Comparison of ENCODE assay signal across 12 cellular contexts in genomic region chr11:61682093-61682732, GRCh38. TPM values are rescaled to one million over a fixed set of nuclear protein-coding genes. Genes with fewer than 3 reads are reported as not detected.
A peak's percentile ranks its signal among the peaks of the same experiment; 100 is the strongest.
DNase-seq lines count a peak whose midpoint lies in the region; ATAC-seq, FAIRE-seq and TF ChIP-seq lines count a peak whose summit lies in the region.
"Had no signal": no experiment of that assay in that cellular context is flagged by ENCODE, and none has a peak within 500 bp of the region (broad histone marks: within the 10 kb centered on the region; RNA-seq: fewer than 3 reads in every experiment).

No MANE protein-coding gene starts in this region.

- CTCF ChIA-PET in H1 (lab: Charles Lee; ENCODE audit: partially characterized antibody), result interaction anchor here (0.5 to 4.4 kb wide), 13 partner anchors 8 to 402 kb away, joined by 3 to 46 read pairs (median 3); no protein-coding TSS in a partner anchor

- no peak overlapping the region for H4K8ac ChIP-seq in H1 (ENCODE audit: extremely low read depth, insufficient read depth, low read length)

- H2BK12ac ChIP-seq in H1 (ENCODE audit: low read depth, low read length), result peak overlapping the region; percentile 23; the same call in 1 of the 2 replicates

- no peaks in the 10 kb centered on the region for H3K79me1 ChIP-seq in H1 (ENCODE audit: low read depth, low read length)

- DNase-seq in COR-L47 (lab: John Stamatoyannopoulos, UW) (peak; percentile 30), NCI-H2029 (lab: John Stamatoyannopoulos, UW) (peak; percentile 52), H1 (ENCODE audit: low read depth in 1 of 2, low spot score in 2 of 2) (no peak), MG63 (no peak), NCI-H2227 (lab: John Stamatoyannopoulos, UW; ENCODE audit: unreplicated experiment) (no peak)
- no peak for DNase-seq in stimulated activated CD4-positive, alpha-beta T cell treated with anti-CD3 and anti-CD28 coated beads, Interleukin-12 subunit alpha, Interleukin-12 subunit beta, amount 100 ng/mL, for 4 hours
- DNase-seq: nephron progenitor cell had no signal

- H4K5ac ChIP-seq in H1 (ENCODE audit: insufficient read length, low read depth, low read length), result no peak overlapping the region

- no peak overlapping the region for H3K4me2 ChIP-seq in H1 (ENCODE audit: insufficient read depth in 1 of 2, low read depth in 2 of 2, low read length in 2 of 2)

- no peak overlapping the region for H2BK120ac ChIP-seq in H1 (replicated peaks; ENCODE audit: low read depth, low read length)

- H3K27ac ChIP-seq in H1 (ENCODE audit: low read depth, low read length) (no peak overlapping the region), mucosa of rectum (ENCODE audit: low read depth in 2 of 2, low read length in 2 of 2) (peak overlapping the region; percentile 71 to 75)
- H3K27ac ChIP-seq: thyroid gland had no signal

- no peak overlapping the region for H3K18ac ChIP-seq in H1 (ENCODE audit: extremely low read depth, low read length)

- H3K9ac ChIP-seq in H1 (replicated peaks in 1 of 4; ENCODE audit: extremely low read depth in 1 of 4, low read depth in 3 of 4, low read length in 3 of 4) (no peak overlapping the region), mucosa of rectum (ENCODE audit: low read depth in 1 of 2, low read length in 2 of 2) (peak overlapping the region in 1 of 2 donors; percentile 52)

- no peak overlapping the region for H4K91ac ChIP-seq in H1 (replicated peaks; ENCODE audit: insufficient read length, low read length)

- H4K20me1 ChIP-seq in H1 (replicated peaks in 1 of 2; ENCODE audit: control insufficient read depth in 1 of 2, insufficient read depth in 2 of 2, low read length in 2 of 2), result no peaks in the 10 kb centered on the region

- H3K56ac ChIP-seq in H1 (replicated peaks; ENCODE audit: insufficient read length, low read depth, low read length), result no peak overlapping the region

- H2BK5ac ChIP-seq in H1 (ENCODE audit: low read depth, low read length), result no peak overlapping the region

- H3K4ac ChIP-seq in H1 (replicated peaks; ENCODE audit: insufficient read length, low read depth, low read length), result no peak overlapping the region

- no peaks in the 10 kb centered on the region for H3K79me2 ChIP-seq in H1 (ENCODE audit: control insufficient read depth in 1 of 2, insufficient read depth in 2 of 2, low read length in 2 of 2)

- H3K36me3 ChIP-seq in H1 (ENCODE audit: control insufficient read depth in 2 of 4, insufficient read depth in 4 of 4, low read length in 3 of 4), result no peaks in the 10 kb centered on the region
- H3K36me3 ChIP-seq in mucosa of rectum (ENCODE audit: control insufficient read depth in 2 of 2, insufficient read depth in 2 of 2, low read length in 2 of 2), result no peaks in the 10 kb centered on the region
- no peaks in the 10 kb centered on the region; the same call in 1 of the 2 replicates for H3K36me3 ChIP-seq in MG63
- H3K36me3 ChIP-seq: thyroid gland had no signal

- H2BK15ac ChIP-seq in H1 (ENCODE audit: low read length), result no peak overlapping the region; the same call in 1 of the 2 replicates

- H2AK5ac ChIP-seq in H1 (ENCODE audit: low read depth, low read length), result no peak overlapping the region

- no peak for TF ChIP-seq CTCF in H1 (IDR thresholded peaks at IDR 0.05; ENCODE audit: control extremely low read depth in 1 of 3, insufficient read depth in 1 of 3, low read depth in 1 of 3, low read length in 3 of 3)

- TF ChIP-seq RAD21 in H1 (IDR thresholded peaks at IDR 0.05 in 1 of 2, conservative IDR thresholded peaks at IDR 0.05 in 1 of 2; ENCODE audit: low read depth in 2 of 2, low read length in 2 of 2), result no peak

- no peak for TF ChIP-seq POLR2A in H1 (IDR thresholded peaks at IDR 0.05; ENCODE audit: control extremely low read depth in 1 of 2, low read depth in 2 of 2, low read length in 2 of 2)

- no peak for FAIRE-seq in H1 (lab: Jason Lieb, UNC)
- FAIRE-seq: GM18507, TTC549 had no signal

- no peak for TF ChIP-seq EP300 in H1 (IDR thresholded peaks at IDR 0.05; ENCODE audit: borderline replicate concordance in 1 of 2, low read depth in 2 of 2, low read length in 2 of 2)

- POLR2A ChIA-PET in H1 (lab: Charles Lee; ENCODE audit: partially characterized antibody), result interaction anchor here (0.8 to 2.9 kb wide), 2 partner anchors 8 to 10 kb away, joined by 3 to 6 read pairs; no protein-coding TSS in a partner anchor

- H3K23ac ChIP-seq in H1 (ENCODE audit: insufficient read length), result no peak overlapping the region

- H3K27me3 ChIP-seq in H1 (replicated peaks in 1 of 4; ENCODE audit: control insufficient read depth in 3 of 4, extremely low read depth in 1 of 4, insufficient read depth in 3 of 4, low read length in 3 of 4) (peaks cover 0 to 19% (median 12%) of the 10 kb centered on the region in 4 experiments; a peak in 5 of 7 replicates), mucosa of rectum (ENCODE audit: control insufficient read depth in 2 of 2, insufficient read depth in 2 of 2, low read length in 2 of 2) (no peaks in the 10 kb centered on the region), MG63 (no peaks in the 10 kb centered on the region; the same call in 1 of the 2 replicates)
- H3K27me3 ChIP-seq: thyroid gland had no signal

- H3K4me1 ChIP-seq in H1 (replicated peaks in 1 of 4; ENCODE audit: control insufficient read depth in 3 of 4, insufficient read depth in 4 of 4, low read length in 3 of 4) (peaks cover 0 to 12% (median 4%) of the 10 kb centered on the region in 4 experiments; a peak in 5 of 7 replicates), mucosa of rectum (ENCODE audit: control insufficient read depth in 2 of 2, insufficient read depth in 2 of 2, low read length in 2 of 2) (peaks cover 40 to 46% of the 10 kb centered on the region in 2 donors)

- H3K23me2 ChIP-seq in H1 (ENCODE audit: low read depth, low read length), result peaks cover 2% of the 10 kb centered on the region; the same call in 1 of the 2 replicates

- H3K9me3 ChIP-seq in H1 (ENCODE audit: insufficient read depth in 2 of 2, low read depth in 1 of 2, low read length in 1 of 2), result no peaks in the 10 kb centered on the region
- H3K9me3 ChIP-seq in mucosa of rectum (ENCODE audit: control insufficient read depth in 2 of 2, low read length in 2 of 2), result no peaks in the 10 kb centered on the region
- H3K9me3 ChIP-seq in MG63, result no peaks in the 10 kb centered on the region
- H3K9me3 ChIP-seq: thyroid gland had no signal

- no peak for ATAC-seq in HG03354 (IDR thresholded peaks at IDR 0.05; ENCODE audit: poor library complexity, severe bottlenecking, unreplicated experiment)

- H3K14ac ChIP-seq in H1 (ENCODE audit: insufficient read length), result no peak overlapping the region

- WGBS in H1 (ENCODE audit: extremely low coverage in 1 of 2, insufficient coverage in 1 of 2, insufficient read length in 1 of 2, insufficient replicate concordance in 2 of 2, low coverage in 1 of 2, low lambda C conversion rate in 2 of 2, missing lambda C conversion rate in 1 of 2), 2 experiments, result 85% methylated on average over 12 of the region's 12 CpGs; no CpG with 5 or more reads in 1 of the 2 experiments

- H2BK20ac ChIP-seq in H1 (ENCODE audit: low read length), result no peak overlapping the region

- no peak overlapping the region for H3K4me3 ChIP-seq in H1 (ENCODE audit: extremely low read depth in 1 of 4, insufficient read depth in 2 of 4, low read depth in 3 of 4, low read length in 4 of 4)
- peak overlapping the region; percentile 1 to 79 for H3K4me3 ChIP-seq in mucosa of rectum (ENCODE audit: low read length in 2 of 2)
- H3K4me3 ChIP-seq in MG63, result no peak overlapping the region
- H3K4me3 ChIP-seq: thyroid gland had no signal

- H2AFZ ChIP-seq in H1 (ENCODE audit: low read length), result no peak overlapping the region

TF ChIP-seq in H1, 55 proteins besides CTCF, POLR2A, EP300 and RAD21 (continues in another document):
- no peak for TF ChIP-seq SIN3A (conservative IDR thresholded peaks at IDR 0.05 in 1 of 2, IDR thresholded peaks at IDR 0.05 in 1 of 2; ENCODE audit: low read depth in 1 of 2, low read length in 2 of 2)
- no peak for TF ChIP-seq TEAD4 (IDR thresholded peaks at IDR 0.05; ENCODE audit: low read depth, low read length)
- no peak for TF ChIP-seq NANOG (IDR thresholded peaks at IDR 0.05; ENCODE audit: insufficient read depth, low read depth, low read length, poor library complexity, severe bottlenecking)
- no peak for TF ChIP-seq KDM1A (IDR thresholded peaks at IDR 0.05; ENCODE audit: borderline replicate concordance, low read length)
- no peak for TF ChIP-seq BACH1 (IDR thresholded peaks at IDR 0.05; ENCODE audit: low read length)
- TF ChIP-seq GTF2F1 (IDR thresholded peaks at IDR 0.05; ENCODE audit: borderline replicate concordance, low read depth, low read length), result no peak
- TF ChIP-seq ASH2L (IDR thresholded peaks at IDR 0.05; ENCODE audit: low read length), result no peak
- TF ChIP-seq KDM5A (IDR thresholded peaks at IDR 0.05; ENCODE audit: low read length), result no peak
- TF ChIP-seq ZNF274 (IDR thresholded peaks at IDR 0.05; ENCODE audit: borderline replicate concordance, extremely low read depth, low read length), result no peak
- TF ChIP-seq BCL11A (IDR thresholded peaks at IDR 0.05; ENCODE audit: low read depth in 2 of 2, low read length in 2 of 2), result no peak
- TF ChIP-seq MAFK (IDR thresholded peaks at IDR 0.05; ENCODE audit: low read depth, low read length), result no peak
- TF ChIP-seq NRF1 (IDR thresholded peaks at IDR 0.05; ENCODE audit: low read depth, low read length), result no peak
- no peak for TF ChIP-seq USF2 (IDR thresholded peaks at IDR 0.05; ENCODE audit: low read length)
- TF ChIP-seq EGR1 (IDR thresholded peaks at IDR 0.05; ENCODE audit: borderline replicate concordance, low read depth, low read length), result no peak

RNA-seq across cellular contexts. Expression of gene DAGLA, which starts 2.0 kb away (rescaled TPM):
- total RNA-seq in H1 (2021; fragmentation: NEBNext Ultra II Directional; extraction: Animal tissue kit (Norgen Biotek cat#: 25700)), result 6.4 and 6.6 TPM in 2 replicates
- 3.6 and 5.3 TPM in 2 replicates for polyA plus RNA-seq in H1 (2011; rRNA removed)
- 2.8 TPM for polyA plus RNA-seq in H1 (2011; cell fraction: cytosol; rRNA removed)
- 10.3 TPM for polyA plus RNA-seq in H1 (2011; cell fraction: nucleus; rRNA removed)
- polyA plus RNA-seq in H1 (2012, experiment 1 of 2), result 3.3 to 5.4 TPM (median 4.5 TPM) in 4 replicates
- 3.2 TPM for polyA plus RNA-seq in H1 (2012, experiment 2 of 2)
- polyA plus RNA-seq in H1 (2013, experiment 1 of 2), result 4.8 TPM
- 5.2 TPM for polyA plus RNA-seq in H1 (2013, experiment 2 of 2)
- 4.6 and 5.2 TPM in 2 replicates for polyA minus RNA-seq in H1 (2011; rRNA and poly(A)+ RNA removed)
- 3.5 TPM for polyA minus RNA-seq in H1 (2011; cell fraction: cytosol; rRNA and poly(A)+ RNA removed)
- polyA minus RNA-seq in H1 (2011; cell fraction: nucleus; rRNA and poly(A)+ RNA removed), result 8.3 TPM
- 1.3 and 1.4 TPM in 2 replicates for total RNA-seq in MG63 (2014; rRNA removed; shearing (Covaris generic); ENCODE audit: low replicate concordance)

Comparison
In these comparisons a context has a peak if more than half of its experiments do, and no peak if none do; other contexts are left out.
1. DNase-seq: peak in COR-L47 (single experiment) and NCI-H2029 (single experiment); none in H1 (0 of 2), stimulated activated CD4-positive, alpha-beta T cell treated with anti-CD3 and anti-CD28 coated beads, Interleukin-12 subunit alpha, Interleukin-12 subunit beta, amount 100 ng/mL, for 4 hours (single experiment), MG63 (single experiment) and NCI-H2227 (single experiment).
2. H3K4me3 ChIP-seq: peak in mucosa of rectum (2 of 2); none in H1 (0 of 4) and MG63 (single experiment).